10 cellular contexts compared by ENCODE assay signal in genomic region chr2:177211148-177211547, GRCh38. TPM values are rescaled to one million over a fixed set of nuclear protein-coding genes. Genes with fewer than 3 reads are reported as not detected.
A peak's percentile ranks its signal among the peaks of the same experiment; 100 is the strongest.
DNase-seq lines count a peak whose midpoint lies in the region; FAIRE-seq and TF ChIP-seq lines count a peak whose summit lies in the region.
"Had no signal": no experiment of that assay in that cellular context is flagged by ENCODE, and none has a peak within 500 bp of the region (broad histone marks: within the 10 kb centered on the region; RNA-seq: fewer than 3 reads in every experiment).

No MANE protein-coding gene starts in this region.

- H2AFZ ChIP-seq in SU-DHL-6 (ENCODE audit: low read depth, low read length, severe bottlenecking): peak overlapping the region; percentile 8

- no peaks in the 10 kb centered on the region for H3K4me1 ChIP-seq in small intestine (ENCODE audit: control insufficient read depth in 2 of 2, insufficient read depth in 1 of 2, low read depth in 1 of 2, low read length in 1 of 2)

- DNase-seq in DMS 273 (lab: John Stamatoyannopoulos, UW; ENCODE audit: unreplicated experiment): peak; percentile 48
- no peak for DNase-seq in DMS 273 treated with DMSO at 0.1 percent for 48 hours (lab: John Stamatoyannopoulos, UW)
- DNase-seq in fibroblast of the aortic adventitia (ENCODE audit: low read depth): no peak
- DNase-seq in small intestine: peak; percentile 21
- no peak for DNase-seq in NCI-H748 treated with DMSO at 0.1 percent for 48 hours (lab: John Stamatoyannopoulos, UW)
- no peak for DNase-seq in stimulated activated CD4-positive, alpha-beta T cell treated with anti-CD3 and anti-CD28 coated beads, Interleukin-12 subunit alpha, Interleukin-12 subunit beta, amount 100 ng/mL, for 4 hours
- no peak for DNase-seq in NOMO-1 (lab: John Stamatoyannopoulos, UW; ENCODE audit: unreplicated experiment in 2 of 2)
- DNase-seq: dermis blood vessel endothelial cell; stimulated activated naive CD4-positive, alpha-beta T cell treated with Interleukin-2 at 50 U/mL for 16 hours had no signal

- peaks cover 10% of the 10 kb centered on the region; the same call in 1 of the 2 replicates for H3F3A ChIP-seq in SU-DHL-6 (ENCODE audit: insufficient read depth)

- TF ChIP-seq CTCF in SU-DHL-6 (IDR thresholded peaks at IDR 0.05; ENCODE audit: insufficient read depth, low read length, poor library complexity, severe bottlenecking) (no peak), fibroblast of the aortic adventitia (IDR thresholded peaks at IDR 0.05; ENCODE audit: insufficient read depth, low read length) (no peak)

- H3K4me3 ChIP-seq in SU-DHL-6 (ENCODE audit: insufficient read depth, low read length, poor library complexity, severe bottlenecking) (peak overlapping the region; percentile 60), fibroblast of the aortic adventitia (ENCODE audit: low read depth, low read length) (peak overlapping the region; percentile 78), small intestine (ENCODE audit: low read depth in 1 of 2, low read length in 2 of 2) (no peak overlapping the region)

- H3K9me3 ChIP-seq in SU-DHL-6 (ENCODE audit: insufficient read depth, low read length) (no peaks in the 10 kb centered on the region), small intestine (ENCODE audit: control insufficient read depth, low read depth) (no peaks in the 10 kb centered on the region)

- H3K9ac ChIP-seq in SU-DHL-6 (ENCODE audit: low read length): peak overlapping the region; percentile 78

- H3K36me3 ChIP-seq in SU-DHL-6 (ENCODE audit: low read length) (peaks cover 19% of the 10 kb centered on the region), small intestine (ENCODE audit: control insufficient read depth in 2 of 2, insufficient read depth in 2 of 2, low read length in 2 of 2) (no peaks in the 10 kb centered on the region)

- H4K20me1 ChIP-seq in SU-DHL-6 (ENCODE audit: low read depth, low read length): peaks cover 22% of the 10 kb centered on the region

- no peaks in the 10 kb centered on the region for H3K27me3 ChIP-seq in SU-DHL-6 (ENCODE audit: low read length)
- no peaks in the 10 kb centered on the region for H3K27me3 ChIP-seq in small intestine (ENCODE audit: control insufficient read depth in 2 of 2, insufficient read depth in 2 of 2, low read length in 2 of 2)

- peak overlapping the region; percentile 95 for H3K4me2 ChIP-seq in SU-DHL-6 (ENCODE audit: low read depth, low read length, poor library complexity, severe bottlenecking)

- no peak for FAIRE-seq in small intestine (lab: Jason Lieb, UNC)

- H3K9me2 ChIP-seq in SU-DHL-6 (replicated peaks; ENCODE audit: insufficient read depth, low read length): no peaks in the 10 kb centered on the region

- H3K27ac ChIP-seq in SU-DHL-6 (ENCODE audit: low read depth, low read length) (peak overlapping the region; percentile 73), small intestine (ENCODE audit: low read depth in 1 of 2, low read length in 1 of 2) (peak overlapping the region; percentile 99 to 100)

- 14 to 44% (median 27%) methylated on average over 7 of the region's 7 CpGs for WGBS in small intestine, 3 donors

- peaks cover 49% of the 10 kb centered on the region for H3K79me2 ChIP-seq in SU-DHL-6 (ENCODE audit: insufficient read depth, low read length)

RNA-seq across cellular contexts. Expression of gene HNRNPA3, which starts 1.4 kb away (rescaled TPM):
- 43.7 and 62.2 TPM in 2 replicates for total RNA-seq in fibroblast of the aortic adventitia (ENCODE audit: low replicate concordance)
- 100 to 1,000 TPM in 2 of 3 donors, 10 to 100 TPM in 1; 73.4 to 279 (median 101) TPM for polyA plus RNA-seq in small intestine

RNA-seq across cellular contexts. Expression of gene NFE2L2, which starts 53.4 kb away (rescaled TPM):
- 121 and 127 TPM in 2 replicates for total RNA-seq in fibroblast of the aortic adventitia (ENCODE audit: low replicate concordance)
- 10 to 100 TPM; 56.7 to 94.2 (median 74.0) TPM for polyA plus RNA-seq in small intestine

Comparison
In these comparisons a context has a peak if more than half of its experiments do, and no peak if none do; other contexts are left out.
1. DNase-seq: peak in DMS 273 (single experiment) and small intestine (single experiment); none in DMS 273 treated with DMSO at 0.1 percent for 48 hours (single experiment), fibroblast of the aortic adventitia (single experiment), NCI-H748 treated with DMSO at 0.1 percent for 48 hours (single experiment), stimulated activated CD4-positive, alpha-beta T cell treated with anti-CD3 and anti-CD28 coated beads, Interleukin-12 subunit alpha, Interleukin-12 subunit beta, amount 100 ng/mL, for 4 hours (single experiment) and NOMO-1 (0 of 2).
2. H3K4me3 ChIP-seq: peak in SU-DHL-6 (single experiment) and fibroblast of the aortic adventitia (single experiment); none in small intestine (0 of 2).